Comparison of ENCODE assay signal across 8 cellular contexts in genomic region chr18:2978626-2979025, GRCh38. TPM values are rescaled to one million over a fixed set of nuclear protein-coding genes. Genes with fewer than 3 reads are reported as not detected.
DNase-seq lines count a peak whose midpoint lies in the region; ATAC-seq, FAIRE-seq and TF ChIP-seq lines count a peak whose summit lies in the region.

No MANE protein-coding gene starts in this region.

- no peaks in the 10 kb centered on the region for H3K27me3 ChIP-seq in KMS-11 (ENCODE audit: insufficient read depth, low read depth)
- no peaks in the 10 kb centered on the region for H3K27me3 ChIP-seq in bronchial epithelial cell (ENCODE audit: control insufficient read depth, insufficient read depth, low read length)
- H3K27me3 ChIP-seq in neutrophil = no peaks in the 10 kb centered on the region

- H4K20me1 ChIP-seq in KMS-11 (ENCODE audit: insufficient read depth) = no peaks in the 10 kb centered on the region

- H3K27ac ChIP-seq in KMS-11 = peak overlapping the region; percentile 29; the same call in 1 of the 2 replicates
- H3K27ac ChIP-seq in neutrophil = peak overlapping the region; percentile 84

- no peak overlapping the region for H2AFZ ChIP-seq in KMS-11 (ENCODE audit: low read depth)

- H3K4me1 ChIP-seq in KMS-11 (ENCODE audit: low read depth, poor library complexity, severe bottlenecking) (peaks cover 61% of the 10 kb centered on the region), neutrophil (ENCODE audit: control insufficient read depth in 1 of 2, insufficient read depth in 1 of 2, low read depth in 1 of 2, low read length in 1 of 2) (peaks cover 54 to 58% of the 10 kb centered on the region in 2 experiments)

- peak overlapping the region; percentile 95 for H3K4me2 ChIP-seq in KMS-11

- no peaks in the 10 kb centered on the region for H3K9me3 ChIP-seq in neutrophil

- ATAC-seq in GM18858 (IDR thresholded peaks at IDR 0.05; ENCODE audit: unreplicated experiment) (peak; percentile 13), GM21825 (IDR thresholded peaks at IDR 0.05; ENCODE audit: unreplicated experiment) (no peak)

- H3K79me2 ChIP-seq in KMS-11 (ENCODE audit: insufficient read depth, low read depth) = no peaks in the 10 kb centered on the region; the same call in 1 of the 2 replicates

- TF ChIP-seq CTCF in KMS-11 (conservative IDR thresholded peaks at IDR 0.05; ENCODE audit: low read depth, low read length) (no peak), bronchial epithelial cell (IDR thresholded peaks at IDR 0.05; ENCODE audit: insufficient read depth, low read length, severe bottlenecking) (no peak), neutrophil (IDR thresholded peaks at IDR 0.05) (no peak)

- H3K9ac ChIP-seq in KMS-11 = no peak overlapping the region; the same call in 1 of the 2 replicates

- H3K36me3 ChIP-seq in KMS-11 (ENCODE audit: insufficient read depth) = no peaks in the 10 kb centered on the region
- no peaks in the 10 kb centered on the region for H3K36me3 ChIP-seq in bronchial epithelial cell (ENCODE audit: control insufficient read depth, insufficient read depth, low read length)
- H3K36me3 ChIP-seq in neutrophil = no peaks in the 10 kb centered on the region

- H3K4me3 ChIP-seq in KMS-11 (IDR thresholded peaks at IDR 0.05; ENCODE audit: insufficient read depth, low read depth, low read length) (no peak overlapping the region), bronchial epithelial cell (ENCODE audit: low read depth, low read length) (no peak overlapping the region), neutrophil (ENCODE audit: low read depth in 1 of 2, low read length in 1 of 2) (no peak overlapping the region)

- no peak for FAIRE-seq in bronchial epithelial cell (lab: Jason Lieb, UNC)

- DNase-seq in bronchial epithelial cell (ENCODE audit: low read depth) (peak; percentile 16), KG1 (lab: John Stamatoyannopoulos, UW) (no peak), DMS53 treated with DMSO at 0.1 percent for 48 hours (lab: John Stamatoyannopoulos, UW; ENCODE audit: unreplicated experiment) (no peak), NCI-H1048 (lab: John Stamatoyannopoulos, UW) (no peak)

RNA-seq across cellular contexts. Expression of gene LPIN2, which starts 34.3 kb away (rescaled TPM):
- 6.0 and 6.3 TPM in 2 replicates for total RNA-seq in bronchial epithelial cell
